Comparison of ENCODE assay signal across 1 cellular context in the genomic region with DNA sequence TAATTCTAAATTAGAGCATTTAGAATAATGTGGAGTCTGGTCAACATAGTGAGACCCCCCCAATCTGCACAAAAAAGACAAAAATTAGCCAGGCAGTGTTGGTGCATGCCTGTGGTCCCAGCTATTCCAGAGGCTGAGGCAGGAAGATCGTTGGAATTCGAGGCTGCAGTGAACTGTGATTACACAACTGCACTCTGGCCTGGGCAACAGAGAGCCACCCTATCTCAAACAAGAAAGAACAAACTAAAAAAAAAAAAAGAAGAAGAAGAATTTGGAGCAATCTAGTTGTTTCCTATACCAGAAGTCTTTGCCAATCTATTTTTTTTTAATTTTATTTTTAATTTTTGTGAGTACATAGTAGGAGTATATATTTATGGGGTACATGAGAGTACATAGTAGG.
TF ChIP-seq lines count a peak whose summit lies in the region.

No MANE protein-coding gene starts in this region.

TF ChIP-seq in HepG2, 621 proteins besides CTCF, POLR2A, EP300 and RAD21 (continued from another document and continues in another):
- TF ChIP-seq FUBP1 (CRISPR knock-in tag; IDR thresholded peaks at IDR 0.05; ENCODE audit: borderline replicate concordance) (no peak), FOSL1 (CRISPR knock-in tag; IDR thresholded peaks at IDR 0.05; ENCODE audit: borderline replicate concordance) (no peak), ZNF615 (CRISPR knock-in tag; IDR thresholded peaks at IDR 0.05; ENCODE audit: borderline replicate concordance) (no peak), HMG20B (CRISPR knock-in tag; conservative IDR thresholded peaks at IDR 0.05) (no peak), NFIB (CRISPR knock-in tag; IDR thresholded peaks at IDR 0.05; ENCODE audit: borderline replicate concordance) (no peak), CCAR2 (optimal IDR thresholded peaks at IDR 0.05; ENCODE audit: low read depth, low read length) (no peak), KAT8 (CRISPR knock-in tag; IDR thresholded peaks at IDR 0.05) (peak; percentile 65), YY1 (IDR thresholded peaks at IDR 0.05; ENCODE audit: insufficient read depth, insufficient replicate concordance, low read depth, low read length) (no peak), ZSCAN22 (CRISPR knock-in tag; IDR thresholded peaks at IDR 0.05) (no peak), ZMYM3 (CRISPR knock-in tag; IDR thresholded peaks at IDR 0.05) (peak; percentile 93), SKI (IDR thresholded peaks at IDR 0.05; ENCODE audit: partially characterized antibody) (no peak), AHDC1 (CRISPR knock-in tag; IDR thresholded peaks at IDR 0.05; ENCODE audit: borderline replicate concordance) (peak; percentile 65; the same call in 1 of the 2 replicates), ELF3 (CRISPR knock-in tag; IDR thresholded peaks at IDR 0.05) (peak; percentile 68), SNAPC2 (CRISPR knock-in tag; IDR thresholded peaks at IDR 0.05) (no peak), ZNF598 (CRISPR knock-in tag; IDR thresholded peaks at IDR 0.05; ENCODE audit: borderline replicate concordance) (no peak), ZNF512B (CRISPR knock-in tag; IDR thresholded peaks at IDR 0.05; ENCODE audit: borderline replicate concordance) (no peak), ZKSCAN8 (CRISPR knock-in tag; IDR thresholded peaks at IDR 0.05; ENCODE audit: borderline replicate concordance) (peak; percentile 65; the same call in 1 of the 2 replicates), TCF12 (IDR thresholded peaks at IDR 0.05) (no peak), TCF12 (CRISPR knock-in tag; IDR thresholded peaks at IDR 0.05) (no peak), AHR (CRISPR knock-in tag; IDR thresholded peaks at IDR 0.05) (no peak), RCOR2 (CRISPR knock-in tag; IDR thresholded peaks at IDR 0.05) (peak; percentile 74; the same call in 1 of the 2 replicates), JUNB (CRISPR knock-in tag; IDR thresholded peaks at IDR 0.05; ENCODE audit: borderline replicate concordance) (no peak), AKAP8 (CRISPR knock-in tag; IDR thresholded peaks at IDR 0.05) (no peak), SRSF1 (optimal IDR thresholded peaks at IDR 0.05; ENCODE audit: low read depth, low read length) (no peak), AFF4 (CRISPR knock-in tag; IDR thresholded peaks at IDR 0.05) (no peak), CREM (IDR thresholded peaks at IDR 0.05) (no peak), CREM (CRISPR knock-in tag; IDR thresholded peaks at IDR 0.05) (no peak), U2AF1 (optimal IDR thresholded peaks at IDR 0.05; ENCODE audit: low read depth, low read length) (no peak), NBN (conservative IDR thresholded peaks at IDR 0.05) (no peak), CEBPG (CRISPR knock-in tag; IDR thresholded peaks at IDR 0.05) (peak; percentile 97), NCOA2 (CRISPR knock-in tag; IDR thresholded peaks at IDR 0.05) (peak; percentile 28; the same call in 1 of the 2 replicates), FOXA1 (IDR thresholded peaks at IDR 0.05) (no peak), FOXA1 (CRISPR knock-in tag; IDR thresholded peaks at IDR 0.05) (peak; percentile 53; the same call in 1 of the 2 replicates), ZNF709 (CRISPR knock-in tag; IDR thresholded peaks at IDR 0.05) (no peak), TERF1 (CRISPR knock-in tag; IDR thresholded peaks at IDR 0.05) (no peak)
- TF ChIP-seq, protein P1, sequence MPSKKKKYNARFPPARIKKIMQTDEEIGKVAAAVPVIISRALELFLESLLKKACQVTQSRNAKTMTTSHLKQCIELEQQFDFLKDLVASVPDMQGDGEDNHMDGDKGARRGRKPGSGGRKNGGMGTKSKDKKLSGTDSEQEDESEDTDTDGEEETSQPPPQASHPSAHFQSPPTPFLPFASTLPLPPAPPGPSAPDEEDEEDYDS (CRISPR knock-in tag; IDR thresholded peaks at IDR 0.05) = 0 out of 2 replicates have a peak, but pooled peaks have one; percentile 35
- TF ChIP-seq, protein P2, sequence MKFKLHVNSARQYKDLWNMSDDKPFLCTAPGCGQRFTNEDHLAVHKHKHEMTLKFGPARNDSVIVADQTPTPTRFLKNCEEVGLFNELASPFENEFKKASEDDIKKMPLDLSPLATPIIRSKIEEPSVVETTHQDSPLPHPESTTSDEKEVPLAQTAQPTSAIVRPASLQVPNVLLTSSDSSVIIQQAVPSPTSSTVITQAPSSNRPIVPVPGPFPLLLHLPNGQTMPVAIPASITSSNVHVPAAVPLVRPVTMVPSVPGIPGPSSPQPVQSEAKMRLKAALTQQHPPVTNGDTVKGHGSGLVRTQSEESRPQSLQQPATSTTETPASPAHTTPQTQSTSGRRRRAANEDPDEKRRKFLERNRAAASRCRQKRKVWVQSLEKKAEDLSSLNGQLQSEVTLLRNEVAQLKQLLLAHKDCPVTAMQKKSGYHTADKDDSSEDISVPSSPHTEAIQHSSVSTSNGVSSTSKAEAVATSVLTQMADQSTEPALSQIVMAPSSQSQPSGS (CRISPR knock-in tag; IDR thresholded peaks at IDR 0.05) = peak; percentile 46; the same call in 1 of the 2 replicates
